In genomic region chrX:40420899-40421729, GRCh38 we compare ENCODE assay signal across 10 cellular contexts.
DNase-seq lines count a peak whose midpoint lies in the region; ATAC-seq, FAIRE-seq and TF ChIP-seq lines count a peak whose summit lies in the region.
"Had no signal": no experiment of that assay in that cellular context is flagged by ENCODE, and none has a peak within 500 bp of the region (broad histone marks: within the 10 kb centered on the region; RNA-seq: fewer than 3 reads in every experiment).

No MANE protein-coding gene starts in this region.

- no peak overlapping the region for H3K4me3 Mint-ChIP-seq in astrocyte (ENCODE audit: unreplicated experiment)
- H3K4me3 Mint-ChIP-seq in activated naive CD8-positive, alpha-beta T cell treated with anti-CD3 and anti-CD28 coated beads for 36 hours: no peak overlapping the region

- H3K79me2 ChIP-seq in astrocyte (ENCODE audit: insufficient read depth, low read length) (no peaks in the 10 kb centered on the region), mesendoderm (ENCODE audit: control insufficient read depth, insufficient read depth, low read length) (no peaks in the 10 kb centered on the region)

- ATAC-seq in HG03045 (IDR thresholded peaks at IDR 0.05; ENCODE audit: unreplicated experiment) (peak; percentile 44), left lung (no peak)
- ATAC-seq: SK-N-SH treated with all-trans-retinoic acid at 6 μM for 48 hours had no signal

- H3K27me3 ChIP-seq in astrocyte (ENCODE audit: insufficient read depth, low read length) (no peaks in the 10 kb centered on the region), mesendoderm (ENCODE audit: insufficient read depth, low read length, poor library complexity) (no peaks in the 10 kb centered on the region), prostate gland (replicated peaks; ENCODE audit: insufficient read depth) (no peaks in the 10 kb centered on the region), left lung (no peaks in the 10 kb centered on the region)

- peaks cover 2% of the 10 kb centered on the region for H3K27me3 Mint-ChIP-seq in astrocyte (ENCODE audit: low read depth, unreplicated experiment)
- no peaks in the 10 kb centered on the region for H3K27me3 Mint-ChIP-seq in activated naive CD8-positive, alpha-beta T cell treated with anti-CD3 and anti-CD28 coated beads for 36 hours

- no peak overlapping the region for H3K23ac ChIP-seq in mesendoderm (ENCODE audit: low read length)

- H3K27ac Mint-ChIP-seq in astrocyte (ENCODE audit: unreplicated experiment): no peak overlapping the region
- no peak overlapping the region for H3K27ac Mint-ChIP-seq in activated naive CD8-positive, alpha-beta T cell treated with anti-CD3 and anti-CD28 coated beads for 36 hours

- H3K4me3 ChIP-seq in astrocyte (ENCODE audit: insufficient read depth, low read depth, low read length) (no peak overlapping the region), mesendoderm (ENCODE audit: low read length) (no peak overlapping the region), prostate gland (no peak overlapping the region), left lung (no peak overlapping the region)

- no peak overlapping the region for H3K56ac ChIP-seq in mesendoderm (ENCODE audit: low read length)

- H3K4ac ChIP-seq in mesendoderm (ENCODE audit: low read depth, low read length): no peak overlapping the region

- no peak overlapping the region for H2BK5ac ChIP-seq in mesendoderm (ENCODE audit: low read length)

- DNase-seq in GM12892 (ENCODE audit: insufficient read length) (no peak), astrocyte (ENCODE audit: low read depth) (peak; percentile 71), mesendoderm (peak; percentile 73), prostate gland (ENCODE audit: low spot score) (no peak), left lung (no peak)
- DNase-seq in activated CD4-positive, alpha-beta T cell treated with anti-CD3 and anti-CD28 coated beads, Interleukin-2, amount 50 U/mL, for 48 hours: no peak
- DNase-seq in activated naive CD8-positive, alpha-beta T cell treated with anti-CD3 and anti-CD28 coated beads for 36 hours: no peak
- DNase-seq: GDM1 had no signal

- no peak overlapping the region for H2BK15ac ChIP-seq in mesendoderm (replicated peaks; ENCODE audit: low read depth)

- peaks cover 4% of the 10 kb centered on the region for H3K9me3 Mint-ChIP-seq in astrocyte (ENCODE audit: unreplicated experiment)
- no peaks in the 10 kb centered on the region for H3K9me3 Mint-ChIP-seq in activated naive CD8-positive, alpha-beta T cell treated with anti-CD3 and anti-CD28 coated beads for 36 hours

- no peak overlapping the region for H2AFZ ChIP-seq in astrocyte (ENCODE audit: low read depth, low read length)

- no peaks in the 10 kb centered on the region for H3K36me3 Mint-ChIP-seq in astrocyte (ENCODE audit: low read depth, unreplicated experiment)
- H3K36me3 Mint-ChIP-seq in activated naive CD8-positive, alpha-beta T cell treated with anti-CD3 and anti-CD28 coated beads for 36 hours: no peaks in the 10 kb centered on the region

- TF ChIP-seq POLR2A in GM12892 (IDR thresholded peaks at IDR 0.05; ENCODE audit: low read depth, low read length) (no peak), prostate gland (IDR thresholded peaks at IDR 0.05) (no peak)

- no peaks in the 10 kb centered on the region for H3K9me3 ChIP-seq in astrocyte (ENCODE audit: insufficient read depth, low read depth, low read length)
- no peaks in the 10 kb centered on the region for H3K9me3 ChIP-seq in prostate gland
- H3K9me3 ChIP-seq in left lung: no peaks in the 10 kb centered on the region

- no peak overlapping the region for H4K8ac ChIP-seq in mesendoderm (ENCODE audit: low read depth, low read length)

- peaks cover 4% of the 10 kb centered on the region for H3K4me1 Mint-ChIP-seq in astrocyte (ENCODE audit: low read depth, unreplicated experiment)
- peaks cover 9% of the 10 kb centered on the region for H3K4me1 Mint-ChIP-seq in activated naive CD8-positive, alpha-beta T cell treated with anti-CD3 and anti-CD28 coated beads for 36 hours

- H3K36me3 ChIP-seq in astrocyte (ENCODE audit: insufficient read depth, low read length) (no peaks in the 10 kb centered on the region), mesendoderm (ENCODE audit: control insufficient read depth, insufficient read depth, low read length) (no peaks in the 10 kb centered on the region), prostate gland (no peaks in the 10 kb centered on the region), left lung (no peaks in the 10 kb centered on the region)

- H3K27ac ChIP-seq in astrocyte (ENCODE audit: low read depth, low read length): no peak overlapping the region
- H3K27ac ChIP-seq in mesendoderm (ENCODE audit: low read depth, low read length): no peak overlapping the region
- no peak overlapping the region for H3K27ac ChIP-seq in prostate gland
- no peak overlapping the region for H3K27ac ChIP-seq in left lung

- no peak overlapping the region for H3K18ac ChIP-seq in mesendoderm (ENCODE audit: low read length)

- H3K79me1 ChIP-seq in mesendoderm (ENCODE audit: low read length): no peaks in the 10 kb centered on the region

- no peak for TF ChIP-seq CTCF in astrocyte (IDR thresholded peaks at IDR 0.05; ENCODE audit: insufficient read depth, low read depth, low read length)
- TF ChIP-seq CTCF in prostate gland (IDR thresholded peaks at IDR 0.05): no peak
- TF ChIP-seq CTCF in left lung (IDR thresholded peaks at IDR 0.05): no peak

- no CpG with 5 or more reads among the region's 9 CpGs for WGBS in mesendoderm (ENCODE audit: extremely low coverage, insufficient coverage, low lambda C conversion rate)
- WGBS in prostate gland: 54% methylated on average over 9 of the region's 9 CpGs

- no peak overlapping the region for H2AK5ac ChIP-seq in mesendoderm (ENCODE audit: low read length)

- intact Hi-C loops in prostate gland (cut with DNase I) (no loop called here), left lung (cut with DNase I) (no loop called here)

- H2BK120ac ChIP-seq in mesendoderm (ENCODE audit: low read depth, low read length): no peak overlapping the region

- H4K5ac ChIP-seq in mesendoderm (ENCODE audit: low read length): no peak overlapping the region

- H3K4me1 ChIP-seq in astrocyte (ENCODE audit: insufficient read depth, low read length) (no peaks in the 10 kb centered on the region), mesendoderm (ENCODE audit: control insufficient read depth, low read depth, low read length) (no peaks in the 10 kb centered on the region), prostate gland (replicated peaks) (no peaks in the 10 kb centered on the region), left lung (no peaks in the 10 kb centered on the region)

- H4K20me1 ChIP-seq in astrocyte (ENCODE audit: insufficient read depth, low read length): no peaks in the 10 kb centered on the region

- no peak overlapping the region for H3K4me2 ChIP-seq in astrocyte (ENCODE audit: low read length)
- H3K4me2 ChIP-seq in mesendoderm (ENCODE audit: low read length): no peak overlapping the region

- H3K9ac ChIP-seq in astrocyte (ENCODE audit: low read length) (no peak overlapping the region), mesendoderm (ENCODE audit: low read length) (no peak overlapping the region)

- peak; percentile 54 for FAIRE-seq in GM12892 (lab: Jason Lieb, UNC)
- FAIRE-seq in astrocyte (lab: Jason Lieb, UNC): no peak

Comparison
In these comparisons a context has a peak if more than half of its experiments do, and no peak if none do; other contexts are left out.
1. DNase-seq: peak in astrocyte (single experiment) and mesendoderm (single experiment); none in GM12892 (single experiment), activated CD4-positive, alpha-beta T cell treated with anti-CD3 and anti-CD28 coated beads, Interleukin-2, amount 50 U/mL, for 48 hours (0 of 2), prostate gland (single experiment), activated naive CD8-positive, alpha-beta T cell treated with anti-CD3 and anti-CD28 coated beads for 36 hours (single experiment) and left lung (0 of 2).